In genomic region chr11:19872526-19873135, GRCh38 we compare ENCODE assay signal across 17 cellular contexts.
DNase-seq lines count a peak whose midpoint lies in the region.
"Had no signal": no experiment of that assay in that cellular context is flagged by ENCODE, and none has a peak within 500 bp of the region (broad histone marks: within the 10 kb centered on the region; RNA-seq: fewer than 3 reads in every experiment).

No MANE protein-coding gene starts in this region.

- H3K4me1 ChIP-seq in HUES48 (ENCODE audit: control insufficient read depth, insufficient read depth, low read length) = peaks cover 42% of the 10 kb centered on the region

- H3K9me3 ChIP-seq in HUES48 (ENCODE audit: control insufficient read depth, insufficient read depth, low read length) = no peaks in the 10 kb centered on the region
- H3K9me3 ChIP-seq: mucosa of descending colon, transverse colon had no signal

- DNase-seq in NCI-H2081 treated with DMSO at 0.1 percent for 48 hours (lab: John Stamatoyannopoulos, UW) = peak; percentile 45
- peak; percentile 45 for DNase-seq in NCI-H774 (lab: John Stamatoyannopoulos, UW)
- DNase-seq in islet precursor cell = peak; percentile 52
- DNase-seq in retina = no peak
- no peak for DNase-seq in stimulated activated CD4-positive, alpha-beta T cell treated with anti-CD3 and anti-CD28 coated beads, Interleukin-2, amount 100 ng/mL, for 48 hours
- no peak for DNase-seq in A172 (ENCODE audit: low spot score)
- DNase-seq: KBM-7; mucosa of descending colon; NCI-H1930; SHP77 treated with DMSO at 0.1 percent for 48 hours; small intestine; stimulated activated naive CD4-positive, alpha-beta T cell; T-helper 2 cell; transverse colon had no signal

- no peak overlapping the region for H3K9ac ChIP-seq in HUES48 (ENCODE audit: low read depth, low read length)

- H3K27me3 ChIP-seq in HUES48 (ENCODE audit: control insufficient read depth, insufficient read depth, low read length) = no peaks in the 10 kb centered on the region
- H3K27me3 ChIP-seq: cardiac muscle cell, transverse colon had no signal

- no peak overlapping the region for H3K4me3 ChIP-seq in HUES48 (ENCODE audit: low read depth, low read length)
- H3K4me3 ChIP-seq: cardiac muscle cell, mucosa of descending colon, transverse colon had no signal

- H3K36me3 ChIP-seq in HUES48 (ENCODE audit: control insufficient read depth, insufficient read depth, low read length) = peaks cover 10% of the 10 kb centered on the region; the same call in 1 of the 2 replicates
- H3K36me3 ChIP-seq: cardiac muscle cell, transverse colon had no signal

- peak overlapping the region; percentile 13 for H3K27ac ChIP-seq in HUES48 (ENCODE audit: low read depth, low read length)
- H3K27ac ChIP-seq: cardiac muscle cell, HL-60, transverse colon had no signal

Comparison
In these comparisons a context has a peak if more than half of its experiments do, and no peak if none do; other contexts are left out.
1. DNase-seq: peak in NCI-H2081 treated with DMSO at 0.1 percent for 48 hours (single experiment), NCI-H774 (single experiment) and islet precursor cell (single experiment); none in retina (single experiment), stimulated activated CD4-positive, alpha-beta T cell treated with anti-CD3 and anti-CD28 coated beads, Interleukin-2, amount 100 ng/mL, for 48 hours (0 of 2) and A172 (single experiment).